ENCODE assay signal across 11 cellular contexts in the genomic region with DNA sequence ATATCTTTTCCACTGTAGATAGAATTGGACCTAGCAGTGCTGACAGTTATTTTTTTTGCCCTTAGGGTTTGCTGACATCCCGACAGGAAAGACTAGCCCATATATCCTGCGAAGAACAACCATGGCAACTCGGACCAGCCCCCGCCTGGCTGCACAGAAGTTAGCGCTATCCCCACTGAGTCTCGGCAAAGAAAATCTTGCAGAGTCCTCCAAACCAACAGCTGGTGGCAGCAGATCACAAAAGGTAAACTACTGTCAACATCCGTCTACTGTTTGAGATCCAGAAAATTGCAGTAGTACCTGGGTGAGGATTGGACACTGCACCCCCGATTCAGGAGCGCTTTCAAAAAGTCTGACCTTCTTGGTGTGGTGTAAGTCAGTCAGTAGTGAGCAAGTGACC. TPM values are rescaled to one million over a fixed set of nuclear protein-coding genes. Genes with fewer than 3 reads are reported as not detected.
DNase-seq lines count a peak whose midpoint lies in the region; ATAC-seq, FAIRE-seq and TF ChIP-seq lines count a peak whose summit lies in the region.
"Had no signal": no experiment of that assay in that cellular context is flagged by ENCODE, and none has a peak within 500 bp of the region (broad histone marks: within the 10 kb centered on the region; RNA-seq: fewer than 3 reads in every experiment).

No MANE protein-coding gene starts in this region.

- 87 to 93% (median 93%) methylated on average over 9 of the region's 9 CpGs for WGBS in small intestine, 3 donors

- H3K9me3 ChIP-seq in small intestine (ENCODE audit: control insufficient read depth, low read depth): no peaks in the 10 kb centered on the region
- H3K9me3 ChIP-seq in effector memory CD4-positive, alpha-beta T cell (ENCODE audit: control insufficient read depth, low read length): no peaks in the 10 kb centered on the region
- H3K9me3 ChIP-seq: BLaER1 treated with 17β-estradiol and CSF1 and Interleukin-3, amounts not matched to agents 10 nM and 100 nM had no signal

- peaks cover 2 to 7% of the 10 kb centered on the region in 2 donors for H3K36me3 ChIP-seq in small intestine (ENCODE audit: control insufficient read depth in 2 of 2, insufficient read depth in 2 of 2, low read length in 2 of 2)
- H3K36me3 ChIP-seq in effector memory CD4-positive, alpha-beta T cell (ENCODE audit: control insufficient read depth, insufficient read depth, low read length): no peaks in the 10 kb centered on the region

- POLR2A ChIA-PET in RWPE1 (lab: Yijun Ruan, JAX; ENCODE audit: low non-redundant PET): no interaction called here

- CTCF ChIA-PET in RWPE1 (lab: Yijun Ruan, JAX): interaction anchor here (1.0 to 1.1 kb wide), 3 partner anchors 487 to 868 kb away, joined by 4 to 8 read pairs (median 7); no protein-coding TSS in a partner anchor

- H3K27ac ChIP-seq in RWPE1 (no peak overlapping the region), small intestine (ENCODE audit: low read depth in 1 of 2, low read length in 1 of 2) (no peak overlapping the region)
- H3K27ac ChIP-seq in effector memory CD4-positive, alpha-beta T cell (ENCODE audit: insufficient read depth, low read length, poor library complexity, severe bottlenecking): no peak overlapping the region
- H3K27ac ChIP-seq: BLaER1 treated with 17β-estradiol and CSF1 and Interleukin-3, amounts not matched to agents 10 nM and 100 nM had no signal

- TF ChIP-seq CTCF in RWPE1 (conservative IDR thresholded peaks at IDR 0.05; ENCODE audit: low read depth) (peak; percentile 38), fibroblast of the aortic adventitia (IDR thresholded peaks at IDR 0.05; ENCODE audit: insufficient read depth, low read length) (peak; percentile 57)

- DNase-seq in NCI-H524 (lab: John Stamatoyannopoulos, UW) (peak; percentile 6 to 18), NCI-H524 treated with DMSO at 0.1 percent for 48 hours (lab: John Stamatoyannopoulos, UW) (no peak), RWPE1 (ENCODE audit: low spot score) (no peak), fibroblast of the aortic adventitia (ENCODE audit: low read depth) (peak; percentile 62), small intestine (peak; percentile 6)
- no peak for DNase-seq in effector memory CD4-positive, alpha-beta T cell
- DNase-seq: activated naive CD4-positive, alpha-beta T cell treated with anti-CD3 and anti-CD28 coated beads, Interleukin-2, amount 10 ng/mL, durations not matched to agents 7 days and 5 days; stimulated activated CD4-positive, alpha-beta T cell treated with anti-CD3 and anti-CD28 coated beads, Interleukin-1b, Interleukin-23, amount 100 ng/mL, for 48 hours had no signal

- ATAC-seq in HG02571 (IDR thresholded peaks at IDR 0.05; ENCODE audit: unreplicated experiment) (no peak), HG03571 (IDR thresholded peaks at IDR 0.05; ENCODE audit: unreplicated experiment) (no peak)

- H3K27me3 ChIP-seq in small intestine (ENCODE audit: control insufficient read depth in 2 of 2, insufficient read depth in 2 of 2, low read length in 2 of 2): no peaks in the 10 kb centered on the region
- no peaks in the 10 kb centered on the region for H3K27me3 ChIP-seq in effector memory CD4-positive, alpha-beta T cell (replicated peaks; ENCODE audit: control insufficient read depth, insufficient read depth, low read length, poor library complexity, severe bottlenecking)
- H3K27me3 ChIP-seq: BLaER1 treated with 17β-estradiol and CSF1 and Interleukin-3, amounts not matched to agents 10 nM and 100 nM had no signal

- FAIRE-seq in small intestine (lab: Jason Lieb, UNC): no peak

- H3K4me1 ChIP-seq in small intestine (ENCODE audit: control insufficient read depth in 2 of 2, insufficient read depth in 1 of 2, low read depth in 1 of 2, low read length in 1 of 2): no peaks in the 10 kb centered on the region
- no peaks in the 10 kb centered on the region for H3K4me1 ChIP-seq in effector memory CD4-positive, alpha-beta T cell (ENCODE audit: control insufficient read depth, insufficient read depth, low read length, poor library complexity, severe bottlenecking)
- H3K4me1 ChIP-seq: BLaER1 treated with 17β-estradiol and CSF1 and Interleukin-3, amounts not matched to agents 10 nM and 100 nM had no signal

- H3K4me3 ChIP-seq in fibroblast of the aortic adventitia (ENCODE audit: low read depth, low read length) (no peak overlapping the region), small intestine (ENCODE audit: low read depth in 1 of 2, low read length in 2 of 2) (no peak overlapping the region)
- no peak overlapping the region for H3K4me3 ChIP-seq in effector memory CD4-positive, alpha-beta T cell (ENCODE audit: insufficient read depth, low read depth, low read length, poor library complexity, severe bottlenecking)
- H3K4me3 ChIP-seq: BLaER1 treated with 17β-estradiol and CSF1 and Interleukin-3, amounts not matched to agents 10 nM and 100 nM had no signal

RNA-seq across cellular contexts. Expression of gene CENPF, which starts 55.8 kb away (rescaled TPM):
- 7.5 and 42.1 TPM in 2 replicates for total RNA-seq in fibroblast of the aortic adventitia (ENCODE audit: low replicate concordance)
- 10 to 100 TPM in 1 of 3 donors, 1 to 10 TPM in 1, under 1 TPM in 1; under 0.01 to 27.5 (median 1.3) TPM for polyA plus RNA-seq in small intestine

Comparison
In these comparisons a context has a peak if more than half of its experiments do, and no peak if none do; other contexts are left out.
1. DNase-seq: peak in NCI-H524 (2 of 2), fibroblast of the aortic adventitia (single experiment) and small intestine (single experiment); none in NCI-H524 treated with DMSO at 0.1 percent for 48 hours (single experiment), RWPE1 (single experiment) and effector memory CD4-positive, alpha-beta T cell (0 of 3).